In genomic region chr5:19885040-19885824, GRCh38 we compare ENCODE assay signal across 17 cellular contexts.
"Had no signal": no experiment of that assay in that cellular context is flagged by ENCODE, and none has a peak within 500 bp of the region (broad histone marks: within the 10 kb centered on the region; RNA-seq: fewer than 3 reads in every experiment).

No MANE protein-coding gene starts in this region.

- H3K4me1 Mint-ChIP-seq: stimulated activated memory B cell treated with anti-CD40 and anti-IgM and Interleukin-4, amounts not matched to agents 10 μg/mL and 1 μg/mL and 100 μg/mL, for 72 hours had no signal

- ATAC-seq: activated naive CD4-positive, alpha-beta T cell treated with anti-CD3 and anti-CD28 coated beads, Interleukin-2, amount 50 U/mL, for 72 hours; natural killer cell treated with Interleukin-12 subunit alpha and Interleukin-12 subunit beta and Interleukin-15 and Interleukin-18, amount 100 ng/mL, for 72 hours; stimulated activated memory B cell treated with anti-CD40 and anti-IgM and Interleukin-4, amounts not matched to agents 10 μg/mL and 1 μg/mL and 100 μg/mL, for 72 hours; WTC11 had no signal

- H3K27ac Mint-ChIP-seq: activated CD4-positive, alpha-beta memory T cell treated with anti-CD3 and anti-CD28 coated beads for 36 hours; activated naive CD4-positive, alpha-beta T cell treated with anti-CD3 and anti-CD28 coated beads, Interleukin-2, amount 50 U/mL, for 72 hours; activated T-helper 1 cell treated with anti-CD3 and anti-CD28 coated beads, Interleukin-12 subunit alpha, Interleukin-12 subunit beta, Interleukin-2, Interleukin-4 antibody, amounts not matched to agents 30 ng/mL and 10 ng/mL and 1 ng/mL, durations not matched to agents 14 hours and 24 hours and 36 hours; endodermal cell; mesothelial cell of epicardium; natural killer cell treated with Interleukin-12 subunit alpha and Interleukin-12 subunit beta and Interleukin-15 and Interleukin-18, amount 100 ng/mL, for 72 hours; stimulated activated memory B cell treated with anti-CD40 and anti-IgM and Interleukin-4, amounts not matched to agents 10 μg/mL and 1 μg/mL and 100 μg/mL, for 72 hours; WTC11 had no signal

- H3K9me3 ChIP-seq: adrenal gland, sigmoid colon, thoracic aorta, upper lobe of left lung had no signal

- H3K27me3 ChIP-seq: adrenal gland, cardiac muscle cell, sigmoid colon, upper lobe of left lung had no signal

- H3K27me3 Mint-ChIP-seq: activated CD4-positive, alpha-beta memory T cell treated with anti-CD3 and anti-CD28 coated beads for 36 hours; natural killer cell treated with Interleukin-12 subunit alpha and Interleukin-12 subunit beta and Interleukin-15 and Interleukin-18, amount 100 ng/mL, for 72 hours; stimulated activated memory B cell treated with anti-CD40 and anti-IgM and Interleukin-4, amounts not matched to agents 10 μg/mL and 1 μg/mL and 100 μg/mL, for 72 hours had no signal

- DNase-seq: activated CD4-positive, alpha-beta memory T cell treated with anti-CD3 and anti-CD28 coated beads for 36 hours; activated CD4-positive, alpha-beta T cell treated with anti-CD3 and anti-CD28 coated beads for 4 hours; activated gamma-delta T cell treated with Interleukin-2 at 50 U/mL for 16 hours; activated T-cell treated with anti-CD3 and anti-CD28 coated beads for 4 hours; adrenal gland; endodermal cell; sigmoid colon; stimulated activated CD4-positive, alpha-beta T cell treated with anti-CD3 and anti-CD28 coated beads, Interleukin-4, amount 100 ng/mL, for 4 hours; upper lobe of left lung had no signal

- H3K36me3 ChIP-seq: adrenal gland, cardiac muscle cell, sigmoid colon, thoracic aorta, upper lobe of left lung had no signal

- H3K4me1 ChIP-seq: adrenal gland, sigmoid colon, upper lobe of left lung had no signal

- H3K36me3 Mint-ChIP-seq: activated CD4-positive, alpha-beta memory T cell treated with anti-CD3 and anti-CD28 coated beads for 36 hours; activated naive CD4-positive, alpha-beta T cell treated with anti-CD3 and anti-CD28 coated beads, Interleukin-2, amount 50 U/mL, for 72 hours; mesothelial cell of epicardium; stimulated activated memory B cell treated with anti-CD40 and anti-IgM and Interleukin-4, amounts not matched to agents 10 μg/mL and 1 μg/mL and 100 μg/mL, for 72 hours; WTC11 had no signal

- H3K4me3 Mint-ChIP-seq: activated CD4-positive, alpha-beta memory T cell treated with anti-CD3 and anti-CD28 coated beads for 36 hours; activated T-helper 1 cell treated with anti-CD3 and anti-CD28 coated beads, Interleukin-12 subunit alpha, Interleukin-12 subunit beta, Interleukin-2, Interleukin-4 antibody, amounts not matched to agents 30 ng/mL and 10 ng/mL and 1 ng/mL, durations not matched to agents 14 hours and 24 hours and 36 hours; endodermal cell; mesothelial cell of epicardium; natural killer cell treated with Interleukin-12 subunit alpha and Interleukin-12 subunit beta and Interleukin-15 and Interleukin-18, amount 100 ng/mL, for 72 hours; stimulated activated memory B cell treated with anti-CD40 and anti-IgM and Interleukin-4, amounts not matched to agents 10 μg/mL and 1 μg/mL and 100 μg/mL, for 72 hours; WTC11 had no signal

- H3K4me3 ChIP-seq: adrenal gland, cardiac muscle cell, sigmoid colon, thoracic aorta, upper lobe of left lung had no signal

- H3K9me3 Mint-ChIP-seq: endodermal cell; stimulated activated memory B cell treated with anti-CD40 and anti-IgM and Interleukin-4, amounts not matched to agents 10 μg/mL and 1 μg/mL and 100 μg/mL, for 72 hours; WTC11 had no signal

- H3K27ac ChIP-seq: adrenal gland, cardiac muscle cell, sigmoid colon, thoracic aorta, upper lobe of left lung had no signal
